Comparison of ENCODE assay signal across 2 cellular contexts in genomic region chr5:188488-189481, GRCh38.
TF ChIP-seq lines count a peak whose summit lies in the region.

No MANE protein-coding gene starts in this region.

TF ChIP-seq in HEK293T, 16 proteins besides CTCF, POLR2A, EP300 and RAD21 (continued from another document):
- TF ChIP-seq FOXA1 (IDR thresholded peaks at IDR 0.05) (no peak), CTBP1 (IDR thresholded peaks at IDR 0.05; ENCODE audit: borderline replicate concordance) (no peak)

TF ChIP-seq in SK-N-SH, 30 proteins besides CTCF, POLR2A, EP300 and RAD21 (continued from another document):
- TF ChIP-seq MAX (IDR thresholded peaks at IDR 0.05; ENCODE audit: low read depth) (0 out of 2 replicates have a peak, but pooled peaks have one; percentile 39), SMC3 (IDR thresholded peaks at IDR 0.05; ENCODE audit: low read depth, low read length) (peak; percentile 89), TAF1 (IDR thresholded peaks at IDR 0.05; ENCODE audit: borderline replicate concordance, low read depth, low read length) (peak; percentile 23; the same call in 1 of the 2 replicates), SIN3A (IDR thresholded peaks at IDR 0.05; ENCODE audit: borderline replicate concordance, low read depth, low read length) (no peak)
